15 cellular contexts compared by ENCODE assay signal in genomic region chr1:83787246-83787998, GRCh38.
DNase-seq lines count a peak whose midpoint lies in the region; ATAC-seq and TF ChIP-seq lines count a peak whose summit lies in the region.
"Had no signal": no experiment of that assay in that cellular context is flagged by ENCODE, and none has a peak within 500 bp of the region (broad histone marks: within the 10 kb centered on the region; RNA-seq: fewer than 3 reads in every experiment).

No MANE protein-coding gene starts in this region.

- H3K4me3 Mint-ChIP-seq in WTC11: no peak overlapping the region
- H3K4me3 Mint-ChIP-seq: CD8-positive, alpha-beta T cell had no signal

- ATAC-seq in WTC11 (peak; percentile 87), HG02678 (IDR thresholded peaks at IDR 0.05; ENCODE audit: unreplicated experiment) (no peak)
- ATAC-seq: A549; CD8-positive, alpha-beta T cell; HCT116; HepG2 had no signal

- POLR2A ChIA-PET in WTC11 (lab: Charles Lee): no interaction called here

- H3K9me3 Mint-ChIP-seq in WTC11: peaks cover 9% of the 10 kb centered on the region

- H3K27me3 ChIP-seq in H7 (ENCODE audit: control insufficient read depth, insufficient read depth, low read length): no peaks in the 10 kb centered on the region; the same call in 1 of the 2 replicates
- H3K27me3 ChIP-seq: BE2C had no signal

- H3K27ac Mint-ChIP-seq in WTC11: no peak overlapping the region
- H3K27ac Mint-ChIP-seq: CD8-positive, alpha-beta T cell had no signal

- no peaks in the 10 kb centered on the region for H3K36me3 ChIP-seq in H7 (replicated peaks; ENCODE audit: control insufficient read depth, insufficient read depth, low read length)
- H3K36me3 ChIP-seq: BE2C had no signal

- TF ChIP-seq CTCF in WTC11 (IDR thresholded peaks at IDR 0.05) (no peak), GM20000 (IDR thresholded peaks at IDR 0.05; ENCODE audit: extremely low read depth, missing control alignments) (no peak)

- CTCF ChIA-PET in WTC11 (lab: Charles Lee): no interaction called here

- H3K4me1 Mint-ChIP-seq in WTC11: peaks cover 26% of the 10 kb centered on the region

- H3K27me3 Mint-ChIP-seq in WTC11 (ENCODE audit: low read depth): peaks cover 13% of the 10 kb centered on the region

- 0 out of 2 replicates have a peak, but pooled peaks cover 3% of the 10 kb centered on the region for H3K36me3 Mint-ChIP-seq in WTC11
- H3K36me3 Mint-ChIP-seq: CD8-positive, alpha-beta T cell had no signal

- peak; percentile 37 for DNase-seq in H7
- DNase-seq in NCI-H526 treated with DMSO at 0.1 percent for 48 hours (lab: John Stamatoyannopoulos, UW): peak; percentile 94
- no peak for DNase-seq in WTC11 (ENCODE audit: low spot score)
- peak; percentile 22 for DNase-seq in iPS-NIHi7 (ENCODE audit: extremely low spot score)
- DNase-seq in D341Med (ENCODE audit: low spot score): no peak
- DNase-seq in GM20000 (ENCODE audit: low spot score): no peak
- DNase-seq: BE2C; CD8-positive, alpha-beta T cell; COR-L47; DMS53; GF-D8 had no signal

- H3K4me3 ChIP-seq in H7 (ENCODE audit: insufficient read depth, low read depth, low read length): no peak overlapping the region
- H3K4me3 ChIP-seq: A549 had no signal

TF ChIP-seq in WTC11, 78 proteins besides CTCF, POLR2A, EP300 and RAD21:
- TF ChIP-seq SOX15 (CRISPR knock-in tag; IDR thresholded peaks at IDR 0.05) (no peak), HMGA2 (CRISPR knock-in tag; IDR thresholded peaks at IDR 0.05) (peak; percentile 12; the same call in 1 of the 2 replicates)
TF ChIP-seq in WTC11: peak in this region for 1.

Comparison
In these comparisons a context has a peak if more than half of its experiments do, and no peak if none do; other contexts are left out.
1. DNase-seq: peak in H7 (single experiment), NCI-H526 treated with DMSO at 0.1 percent for 48 hours (single experiment) and iPS-NIHi7 (single experiment); none in WTC11 (single experiment), D341Med (single experiment) and GM20000 (single experiment).